9 cellular contexts compared by ENCODE assay signal in genomic region chr3:113136071-113136470, GRCh38.
DNase-seq lines count a peak whose midpoint lies in the region; ATAC-seq and TF ChIP-seq lines count a peak whose summit lies in the region.
"Had no signal": no experiment of that assay in that cellular context is flagged by ENCODE, and none has a peak within 500 bp of the region (broad histone marks: within the 10 kb centered on the region; RNA-seq: fewer than 3 reads in every experiment).

No MANE protein-coding gene starts in this region.

- peaks cover 7% of the 10 kb centered on the region for H3K9me3 Mint-ChIP-seq in osteocyte (ENCODE audit: unreplicated experiment)
- peaks cover 3% of the 10 kb centered on the region for H3K9me3 Mint-ChIP-seq in CD8-positive, alpha-beta T cell
- H3K9me3 Mint-ChIP-seq in CD4-positive, alpha-beta memory T cell = peaks cover 0 to 5% (median under 1%) of the 10 kb centered on the region in 8 donors

- H3K4me1 ChIP-seq in CD8-positive, alpha-beta T cell (ENCODE audit: insufficient read depth, low read length) = no peaks in the 10 kb centered on the region
- H3K4me1 ChIP-seq in CD4-positive, alpha-beta memory T cell (ENCODE audit: insufficient read depth, low read length) = no peaks in the 10 kb centered on the region

- H3K4me3 Mint-ChIP-seq in osteocyte (ENCODE audit: unreplicated experiment) = no peak overlapping the region
- no peak overlapping the region for H3K4me3 Mint-ChIP-seq in CD8-positive, alpha-beta T cell
- no peak overlapping the region for H3K4me3 Mint-ChIP-seq in CD4-positive, alpha-beta memory T cell

- H3K27ac ChIP-seq in CD8-positive, alpha-beta T cell (ENCODE audit: low read depth, low read length) = no peak overlapping the region
- no peak overlapping the region for H3K27ac ChIP-seq in CD4-positive, alpha-beta memory T cell (ENCODE audit: low read depth, low read length)

- no peaks in the 10 kb centered on the region for H3K36me3 ChIP-seq in CD8-positive, alpha-beta T cell (ENCODE audit: insufficient read depth, low read length)
- no peaks in the 10 kb centered on the region for H3K36me3 ChIP-seq in CD4-positive, alpha-beta memory T cell (ENCODE audit: insufficient read depth, low read length)

- POLR2A ChIA-PET in CD8-positive, alpha-beta T cell (lab: Charles Lee) = no interaction called here
- POLR2A ChIA-PET in CD4-positive, alpha-beta memory T cell (lab: Charles Lee; ENCODE audit: partially characterized antibody) = no interaction called here

- no peaks in the 10 kb centered on the region for H3K36me3 Mint-ChIP-seq in osteocyte (ENCODE audit: unreplicated experiment)
- no peaks in the 10 kb centered on the region for H3K36me3 Mint-ChIP-seq in CD8-positive, alpha-beta T cell
- H3K36me3 Mint-ChIP-seq in CD4-positive, alpha-beta memory T cell = no peaks in the 10 kb centered on the region

- no peaks in the 10 kb centered on the region for H3K9me3 ChIP-seq in CD8-positive, alpha-beta T cell (ENCODE audit: low read length)
- no peaks in the 10 kb centered on the region for H3K9me3 ChIP-seq in CD4-positive, alpha-beta memory T cell (ENCODE audit: control insufficient read depth in 1 of 2, low read length in 2 of 2)

- ATAC-seq in CD8-positive, alpha-beta T cell = no peak
- ATAC-seq in sciatic nerve = no peak

- no peak overlapping the region for H3K27ac Mint-ChIP-seq in osteocyte (ENCODE audit: unreplicated experiment)
- H3K27ac Mint-ChIP-seq in CD8-positive, alpha-beta T cell = no peak overlapping the region
- no peak overlapping the region for H3K27ac Mint-ChIP-seq in CD4-positive, alpha-beta memory T cell

- H3K4me1 Mint-ChIP-seq in osteocyte (ENCODE audit: unreplicated experiment) = peaks cover 12% of the 10 kb centered on the region
- no peaks in the 10 kb centered on the region for H3K4me1 Mint-ChIP-seq in CD8-positive, alpha-beta T cell (ENCODE audit: low read depth)
- H3K4me1 Mint-ChIP-seq in CD4-positive, alpha-beta memory T cell = no peaks in the 10 kb centered on the region

- no peak overlapping the region for H3K4me3 ChIP-seq in choroid plexus epithelial cell (ENCODE audit: low read depth, low read length)
- H3K4me3 ChIP-seq in CD8-positive, alpha-beta T cell (ENCODE audit: low read depth, low read length) = no peak overlapping the region
- H3K4me3 ChIP-seq in CD4-positive, alpha-beta memory T cell (ENCODE audit: low read length in 2 of 2) = no peak overlapping the region

- H3K27me3 Mint-ChIP-seq in osteocyte (ENCODE audit: unreplicated experiment) = no peaks in the 10 kb centered on the region
- no peaks in the 10 kb centered on the region for H3K27me3 Mint-ChIP-seq in CD8-positive, alpha-beta T cell (ENCODE audit: low read depth)
- H3K27me3 Mint-ChIP-seq in CD4-positive, alpha-beta memory T cell = peaks cover 0 to 2% of the 10 kb centered on the region in 2 donors

- intact Hi-C loops in CD8-positive, alpha-beta T cell (cut with DNase I, micrococcal nuclease) = no loop called here
- intact Hi-C loops in CD4-positive, alpha-beta memory T cell (cut with micrococcal nuclease) = no loop called here
- intact Hi-C loops in sciatic nerve (cut with DNase I) = no loop called here

- peak; percentile 64 for TF ChIP-seq CTCF in choroid plexus epithelial cell (conservative IDR thresholded peaks at IDR 0.05; ENCODE audit: low read depth, low read length)
- peak; percentile 74 for TF ChIP-seq CTCF in osteocyte (IDR thresholded peaks at IDR 0.05)
- no peak for TF ChIP-seq CTCF in CD8-positive, alpha-beta T cell (IDR thresholded peaks at IDR 0.05)

- CTCF ChIA-PET in CD8-positive, alpha-beta T cell (lab: Charles Lee) = interaction anchor here (0.8 to 1.3 kb wide), 4 partner anchors 8 to 16 kb away, joined by 3 to 4 read pairs (median 4); no protein-coding TSS in a partner anchor
- CTCF ChIA-PET in CD4-positive, alpha-beta memory T cell (lab: Charles Lee; ENCODE audit: partially characterized antibody) = interaction anchor here (1.0 kb wide), 1 partner anchor 152 kb away, joined by 3 read pairs; no protein-coding TSS in a partner anchor

- H3K27me3 ChIP-seq in CD8-positive, alpha-beta T cell (ENCODE audit: insufficient read depth, low read length) = no peaks in the 10 kb centered on the region
- H3K27me3 ChIP-seq in CD4-positive, alpha-beta memory T cell (ENCODE audit: insufficient read depth, low read length) = no peaks in the 10 kb centered on the region

- DNase-seq in EL = peak; percentile 19
- DNase-seq in M059J (ENCODE audit: low read depth) = peak; percentile 44
- DNase-seq in choroid plexus epithelial cell (ENCODE audit: low read depth) = peak; percentile 55
- DNase-seq in osteocyte (ENCODE audit: extremely low spot score, unreplicated experiment) = no peak
- DNase-seq in CD8-positive, alpha-beta T cell = no peak
- no peak for DNase-seq in stimulated activated CD4-positive, alpha-beta T cell treated with anti-CD3 and anti-CD28 coated beads, Interleukin-4, amount 100 ng/mL, for 1 hour
- no peak for DNase-seq in CD4-positive, alpha-beta memory T cell
- DNase-seq in sciatic nerve (ENCODE audit: low spot score) = no peak
- DNase-seq: left cardiac atrium had no signal

Comparison
In these comparisons a context has a peak if more than half of its experiments do, and no peak if none do; other contexts are left out.
1. DNase-seq: peak in EL (single experiment), M059J (single experiment) and choroid plexus epithelial cell (single experiment); none in osteocyte (single experiment), CD8-positive, alpha-beta T cell (0 of 7), stimulated activated CD4-positive, alpha-beta T cell treated with anti-CD3 and anti-CD28 coated beads, Interleukin-4, amount 100 ng/mL, for 1 hour (single experiment), CD4-positive, alpha-beta memory T cell (0 of 5) and sciatic nerve (single experiment).